14 cellular contexts compared by ENCODE assay signal in genomic region chr6:167119680-167120556, GRCh38. TPM values are rescaled to one million over a fixed set of nuclear protein-coding genes. Genes with fewer than 3 reads are reported as not detected.
DNase-seq lines count a peak whose midpoint lies in the region; ATAC-seq and TF ChIP-seq lines count a peak whose summit lies in the region.
"Had no signal": no experiment of that assay in that cellular context is flagged by ENCODE, and none has a peak within 500 bp of the region (broad histone marks: within the 10 kb centered on the region; RNA-seq: fewer than 3 reads in every experiment).

No MANE protein-coding gene starts in this region.

- peaks cover 5% of the 10 kb centered on the region for H3K27me3 Mint-ChIP-seq in T-helper 2 cell treated with Interferon-gamma antibody and Interleukin-4, amounts not matched to agents 5 μg/mL and 100 μg/mL, for 36 hours (ENCODE audit: low read depth)

- DNase-seq in T-helper 2 cell (peak in 3 of 5 experiments; percentile 35 to 88 (median 73)), T-helper 22 cell (ENCODE audit: low read depth) (peak; percentile 79), mucosa of descending colon (peak in 2 of 3 donors; percentile 60 to 74), NCI-H69 (lab: John Stamatoyannopoulos, UW) (no peak), GM19240 (ENCODE audit: insufficient read length, low spot score) (no peak), EL (no peak)
- no peak for DNase-seq in T-helper 2 cell treated with Interferon-gamma antibody and Interleukin-4, amounts not matched to agents 5 μg/mL and 100 μg/mL, for 36 hours (ENCODE audit: low spot score)
- DNase-seq: activated CD8-positive, alpha-beta memory T cell treated with anti-CD3 and anti-CD28 coated beads, Interleukin-2, amount 50 U/mL, for 48 hours; glutamatergic neuron; NCI-H1694; Right ventricle myocardium superior had no signal

- no peaks in the 10 kb centered on the region for H3K9me3 Mint-ChIP-seq in T-helper 2 cell treated with Interferon-gamma antibody and Interleukin-4, amounts not matched to agents 5 μg/mL and 100 μg/mL, for 36 hours

- H3K4me1 Mint-ChIP-seq in T-helper 2 cell treated with Interferon-gamma antibody and Interleukin-4, amounts not matched to agents 5 μg/mL and 100 μg/mL, for 36 hours (ENCODE audit: low read depth) = no peaks in the 10 kb centered on the region

- no peak overlapping the region for H3K4me3 Mint-ChIP-seq in T-helper 2 cell treated with Interferon-gamma antibody and Interleukin-4, amounts not matched to agents 5 μg/mL and 100 μg/mL, for 36 hours

- H3K4me3 ChIP-seq in mucosa of descending colon = no peak overlapping the region
- H3K4me3 ChIP-seq: A549, coronary artery had no signal

- H3K9me3 ChIP-seq in mucosa of descending colon = no peaks in the 10 kb centered on the region
- H3K9me3 ChIP-seq: A549 had no signal

- ATAC-seq in GM21390 (IDR thresholded peaks at IDR 0.05; ENCODE audit: unreplicated experiment) = peak; percentile 32
- peak; percentile 68 for ATAC-seq in mucosa of descending colon
- ATAC-seq: A549 had no signal

- TF ChIP-seq CTCF in mucosa of descending colon (IDR thresholded peaks at IDR 0.05) = no peak

- H3K36me3 Mint-ChIP-seq in T-helper 2 cell treated with Interferon-gamma antibody and Interleukin-4, amounts not matched to agents 5 μg/mL and 100 μg/mL, for 36 hours (ENCODE audit: low read depth) = no peaks in the 10 kb centered on the region

- intact Hi-C loops in mucosa of descending colon (cut with DNase I, micrococcal nuclease) = no loop called here

- H3K27ac Mint-ChIP-seq in T-helper 2 cell treated with Interferon-gamma antibody and Interleukin-4, amounts not matched to agents 5 μg/mL and 100 μg/mL, for 36 hours = no peak overlapping the region

- H3K4me1 ChIP-seq in mucosa of descending colon (ENCODE audit: low read depth) = peaks cover 13% of the 10 kb centered on the region
- H3K4me1 ChIP-seq: A549 had no signal

- no peaks in the 10 kb centered on the region for H3K36me3 ChIP-seq in mucosa of descending colon (ENCODE audit: low read depth)

RNA-seq across cellular contexts. Expression of gene CCR6, which starts 3.0 kb away (rescaled TPM):
- total RNA-seq in mucosa of descending colon = under 1 TPM in 2 of 3 donors, not detected in 1; 0.17 to 0.43 TPM
- total RNA-seq: Right ventricle myocardium superior had no signal

RNA-seq across cellular contexts. Expression of gene GPR31, which starts 37.9 kb away (rescaled TPM):
- total RNA-seq in mucosa of descending colon = not detected
- total RNA-seq: Right ventricle myocardium superior had no signal

Comparison
In these comparisons a context has a peak if more than half of its experiments do, and no peak if none do; other contexts are left out.
1. DNase-seq: peak in T-helper 2 cell (3 of 5), T-helper 22 cell (single experiment) and mucosa of descending colon (2 of 3); none in T-helper 2 cell treated with Interferon-gamma antibody and Interleukin-4, amounts not matched to agents 5 μg/mL and 100 μg/mL, for 36 hours (single experiment), NCI-H69 (single experiment), GM19240 (single experiment) and EL (single experiment).